8 cellular contexts compared by ENCODE assay signal in genomic region chr20:50957798-50958732, GRCh38. TPM values are rescaled to one million over a fixed set of nuclear protein-coding genes. Genes with fewer than 3 reads are reported as not detected.
DNase-seq lines count a peak whose midpoint lies in the region; ATAC-seq, FAIRE-seq and TF ChIP-seq lines count a peak whose summit lies in the region.

DPM1 (minus strand) TSS chr20:50958532; CDS start chr20:50958523, 9 bp downstream.

- 0 to 1% (median 0%) methylated on average over 51 to 54 of the region's 54 CpGs for WGBS in spleen, 5 donors

- POLR2A ChIA-PET in A673 (lab: Charles Lee; ENCODE audit: low non-redundant PET), result interaction anchor here (0.5 to 1.0 kb wide), 2 partner anchors 11 to 24 kb away, joined by 3 to 4 read pairs; no protein-coding TSS in a partner anchor

- no peak for TF ChIP-seq CTCF in A673 (conservative IDR thresholded peaks at IDR 0.05; ENCODE audit: low read depth, low read length)
- TF ChIP-seq CTCF in WI38 (IDR thresholded peaks at IDR 0.05; ENCODE audit: low read depth, low read length), result no peak
- TF ChIP-seq CTCF in bronchial epithelial cell (IDR thresholded peaks at IDR 0.05; ENCODE audit: insufficient read depth, low read length, severe bottlenecking), result no peak
- TF ChIP-seq CTCF in spleen (IDR thresholded peaks at IDR 0.05 in 8 of 11, conservative IDR thresholded peaks at IDR 0.05 in 3 of 11), result peak in 1 of 11 experiments; percentile 4

- H3K4me3 ChIP-seq in A673 (ENCODE audit: low read depth, low read length, poor library complexity, severe bottlenecking) (peak within 1 kb of the TSS; percentile 95), WI38 (ENCODE audit: low read depth, low read length) (peak within 1 kb of the TSS; percentile 96), bronchial epithelial cell (ENCODE audit: low read depth, low read length) (peak within 1 kb of the TSS; percentile 80), spleen (peak within 1 kb of the TSS; percentile 85 to 100 (median 98))

- H3K36me3 Mint-ChIP-seq in immature natural killer cell, result peaks cover 0 to 11% (median 4%) of the 10 kb centered on the region in 3 donors

- BruUV-seq in A673 (replicated peaks; lab: Mats Ljungman, UMichigan), result no TSS peak

- H3K36me3 ChIP-seq in A673 (ENCODE audit: insufficient read depth, low read length, poor library complexity, severe bottlenecking) (peaks cover 25% of the 10 kb centered on the region), bronchial epithelial cell (ENCODE audit: control insufficient read depth, insufficient read depth, low read length) (peaks cover 8% of the 10 kb centered on the region), spleen (peaks cover 0 to 49% (median 18%) of the 10 kb centered on the region in 6 donors)

- H3K4me1 Mint-ChIP-seq in immature natural killer cell, result peaks cover 50 to 82% of the 10 kb centered on the region in 2 donors

- peaks cover 6 to 9% (median 9%) of the 10 kb centered on the region in 3 donors for H3K27me3 Mint-ChIP-seq in immature natural killer cell (ENCODE audit: low read depth in 3 of 3)

- peak; percentile 80 for ATAC-seq in GM18867 (IDR thresholded peaks at IDR 0.05; ENCODE audit: unreplicated experiment)
- ATAC-seq in HG03097 (IDR thresholded peaks at IDR 0.05; ENCODE audit: low FRiP score, unreplicated experiment), result peak; percentile 84

- H3K9me3 Mint-ChIP-seq in immature natural killer cell, result no peaks in the 10 kb centered on the region

- CTCF ChIA-PET in A673 (lab: Charles Lee), result interaction anchor here (0.5 to 1.4 kb wide), 6 partner anchors 24 to 165 kb away, joined by 3 to 4 read pairs (median 3); partner anchors contain the start of genes ADNP and BCAS4

- FAIRE-seq in bronchial epithelial cell (lab: Jason Lieb, UNC), result no peak

- peak within 1 kb of the TSS; percentile 97 to 100 (median 99) for H3K27ac Mint-ChIP-seq in immature natural killer cell

- H3K27me3 ChIP-seq in A673 (replicated peaks; ENCODE audit: insufficient read depth, low read depth, low read length, poor library complexity) (no peaks in the 10 kb centered on the region), bronchial epithelial cell (ENCODE audit: control insufficient read depth, insufficient read depth, low read length) (no peaks in the 10 kb centered on the region), spleen (replicated peaks in 1 of 7) (no peaks in the 10 kb centered on the region)

- peak in 2 of 3 donors; percentile 54 to 68 for TF ChIP-seq POLR2A in spleen (IDR thresholded peaks at IDR 0.05)

- intact Hi-C loops in A673 (cut with micrococcal nuclease; ENCODE audit: unreplicated experiment), result no loop called here
- intact Hi-C loops in spleen (cut with DNase I; ENCODE audit: low total_unique reads), result no loop called here

- H3K9me3 ChIP-seq in A673 (ENCODE audit: low read depth, low read length, poor library complexity, severe bottlenecking) (no peaks in the 10 kb centered on the region), spleen (no peaks in the 10 kb centered on the region)

- DNase-seq in A673 (ENCODE audit: low spot score) (peak; percentile 92), NCI-H2196 treated with DMSO at 0.1 percent for 48 hours (lab: John Stamatoyannopoulos, UW; ENCODE audit: unreplicated experiment) (peak; percentile 87), bronchial epithelial cell (ENCODE audit: low read depth) (peak; percentile 6), immature natural killer cell (peak; percentile 90 to 92 (median 92)), spleen (peak; percentile 95)

- peak within 1 kb of the TSS; percentile 100 for H3K27ac ChIP-seq in A673 (ENCODE audit: low read depth, low read length, poor library complexity, severe bottlenecking)
- peak within 1 kb of the TSS; percentile 87 to 98 (median 94) for H3K27ac ChIP-seq in spleen

- H3K4me3 Mint-ChIP-seq in immature natural killer cell, result peak within 1 kb of the TSS; percentile 94 to 98 (median 98)

- H3K4me1 ChIP-seq in A673 (ENCODE audit: insufficient read depth, low read length, poor library complexity, severe bottlenecking), result peaks cover 24% of the 10 kb centered on the region
- peaks cover 45 to 88% (median 65%) of the 10 kb centered on the region in 6 donors for H3K4me1 ChIP-seq in spleen

RNA-seq across cellular contexts. Expression of gene DPM1, which starts in this region (rescaled TPM):
- 62.5 and 65.5 TPM in 2 replicates for total RNA-seq in A673 (2021)
- 82.7 and 87.8 TPM in 2 replicates for total RNA-seq in bronchial epithelial cell
- 10 to 100 TPM; 46.6 to 61.8 (median 52.8) TPM for polyA plus RNA-seq in immature natural killer cell
- total RNA-seq in spleen, result 10 to 100 TPM; 28.1 to 62.5 (median 37.9) TPM
- polyA plus RNA-seq in spleen, result 10 to 100 TPM; 40.7 to 65.0 (median 46.9) TPM

Comparison
In these comparisons a context has a peak if more than half of its experiments do, and no peak if none do; other contexts are left out.
1. Peak in every context shown above with its lines: DNase-seq, ATAC-seq, H3K4me3 ChIP-seq and H3K27ac ChIP-seq.
2. DNase-seq: peak in every context shown above with its lines; median percentile 95 in spleen; 92 in A673; 92 in immature natural killer cell; 87 in NCI-H2196 treated with DMSO at 0.1 percent for 48 hours; 6 in bronchial epithelial cell.